In genomic region chr17:15683824-15684478, GRCh38 we compare ENCODE assay signal across 8 cellular contexts. TPM values are rescaled to one million over a fixed set of nuclear protein-coding genes. Genes with fewer than 3 reads are reported as not detected.
A peak's percentile ranks its signal among the peaks of the same experiment; 100 is the strongest.
DNase-seq lines count a peak whose midpoint lies in the region; ATAC-seq and TF ChIP-seq lines count a peak whose summit lies in the region.
"Not testable (repeated sequence)": the region's sequence is repeated elsewhere in the genome, so short reads cannot be mapped to it uniquely, and the experiment has no call there.

TSS of gene TRIM16 (minus strand) at chr17:15684311. CDS start at chr17:15651609, 32,702 bp downstream.

- H2AK5ac ChIP-seq in IMR-90 (ENCODE audit: low read depth, low read length), result peak within 1 kb of the TSS; percentile 96

- H3K27me3 ChIP-seq in IMR-90 (ENCODE audit: control insufficient read depth, insufficient read depth, low read length); esophagus squamous epithelium; muscle layer of colon (ENCODE audit: control insufficient read depth in 1 of 2, insufficient read depth in 2 of 2, low read length in 2 of 2): not testable (repeated sequence)

- not testable (repeated sequence) for H4K20me1 ChIP-seq in IMR-90 (ENCODE audit: insufficient read depth, low read length)

- H3K23ac ChIP-seq in IMR-90 (ENCODE audit: low read depth, low read length), result not testable (repeated sequence)

- H3K14ac ChIP-seq in IMR-90 (replicated peaks; ENCODE audit: low read depth, low read length), result peak within 1 kb of the TSS; percentile 97

- H3K4me1 Mint-ChIP-seq in activated T-cell treated with anti-CD3 and anti-CD28 coated beads, Interleukin-2, amount 50 U/mL, for 72 hours (ENCODE audit: low read depth), result peaks cover 29% of the 10 kb centered on the region

- not testable (repeated sequence) for TF ChIP-seq POLR2A in IMR-90 (IDR thresholded peaks at IDR 0.05; ENCODE audit: low read depth, low read length)
- peak in 1 of 4 donors; percentile 53 for TF ChIP-seq POLR2A in esophagus squamous epithelium (IDR thresholded peaks at IDR 0.05)

- H3K4me1 ChIP-seq in IMR-90 (ENCODE audit: control insufficient read depth, insufficient read depth, low read length); esophagus squamous epithelium; muscle layer of colon (ENCODE audit: insufficient read depth, low read length): not testable (repeated sequence)

- TF ChIP-seq CTCF in IMR-90 (conservative IDR thresholded peaks at IDR 0.05; ENCODE audit: low read depth, low read length), result not testable (repeated sequence)
- TF ChIP-seq CTCF in esophagus squamous epithelium (IDR thresholded peaks at IDR 0.05), result peak in 2 of 6 experiments; percentile 12 to 32

- H3K4me2 ChIP-seq in IMR-90 (ENCODE audit: low read depth, low read length), result peak within 1 kb of the TSS; percentile 98

- not testable (repeated sequence) for H2BK120ac ChIP-seq in IMR-90 (ENCODE audit: low read depth, low read length)

- peak; percentile 62 for DNase-seq in D341Med (ENCODE audit: low spot score)
- peak; percentile 33 for DNase-seq in IMR-90
- peak; percentile 60 for DNase-seq in RKO (ENCODE audit: low spot score)
- peak; percentile 77 to 83 for DNase-seq in activated T-cell treated with anti-CD3 and anti-CD28 coated beads, Interleukin-2, amount 50 U/mL, for 72 hours
- DNase-seq in esophagus squamous epithelium (lab: John Stamatoyannopoulos, UW), result peak; percentile 16
- DNase-seq in stimulated activated CD8-positive, alpha-beta memory T cell treated with anti-CD3 and anti-CD28 coated beads, Interleukin-4, amount 100 ng/mL, for 24 hours (ENCODE audit: low read depth), result peak; percentile 68

- not testable (repeated sequence) for H2BK15ac ChIP-seq in IMR-90 (ENCODE audit: low read depth, low read length)

- H3K4ac ChIP-seq in IMR-90 (ENCODE audit: low read depth, low read length), result peak within 1 kb of the TSS; percentile 72

- H4K91ac ChIP-seq in IMR-90 (ENCODE audit: insufficient read depth, low read depth, low read length), result not testable (repeated sequence)

- ATAC-seq in GM21619 (IDR thresholded peaks at IDR 0.05; ENCODE audit: unreplicated experiment) (peak; percentile 94), IMR-90 (ENCODE audit: low read depth) (peak; percentile 99)
- ATAC-seq in activated T-cell treated with anti-CD3 and anti-CD28 coated beads, Interleukin-2, amount 50 U/mL, for 72 hours (replicated peaks in 1 of 2), result peak; percentile 96

- dilution Hi-C loops in IMR-90 (cut with HindIII; ENCODE audit: low sequenced_read_pairs, unreplicated experiment), result not testable (repeated sequence)

- not testable (repeated sequence) for TF ChIP-seq RAD21 in IMR-90 (IDR thresholded peaks at IDR 0.05; ENCODE audit: low read length)

- not testable (repeated sequence) for H3K9me1 ChIP-seq in IMR-90 (ENCODE audit: insufficient read depth, low read length)

- not testable (repeated sequence) for H3K36me3 Mint-ChIP-seq in activated T-cell treated with anti-CD3 and anti-CD28 coated beads, Interleukin-2, amount 50 U/mL, for 72 hours (ENCODE audit: insufficient read depth in 2 of 2)

- CTCF ChIA-PET in IMR-90 (lab: Yijun Ruan, JAX), result not testable (repeated sequence)

- H3K56ac ChIP-seq in IMR-90 (ENCODE audit: extremely low read depth, insufficient read depth, low read length), result not testable (repeated sequence)

- no CpG with 5 or more reads among the region's 35 CpGs for WGBS in IMR-90 (ENCODE audit: extremely low coverage in 2 of 2, insufficient read length in 1 of 2), 2 experiments
- WGBS in esophagus squamous epithelium, 2 donors, result 0 to 1% methylated on average over 14 to 17 of the region's 35 CpGs

- not testable (repeated sequence) for H2BK5ac ChIP-seq in IMR-90 (ENCODE audit: low read depth, low read length, poor library complexity, severe bottlenecking)

- not testable (repeated sequence) for H3K9me3 ChIP-seq in IMR-90 (ENCODE audit: control insufficient read depth, insufficient read depth, low read length); esophagus squamous epithelium; muscle layer of colon (ENCODE audit: low read length)

- not testable (repeated sequence) for H3K27me3 Mint-ChIP-seq in activated T-cell treated with anti-CD3 and anti-CD28 coated beads, Interleukin-2, amount 50 U/mL, for 72 hours (ENCODE audit: low read depth)

- in situ Hi-C loops in IMR-90 (cut with MboI; ENCODE audit: low sequenced_read_pairs), result not testable (repeated sequence)

- H4K8ac ChIP-seq in IMR-90 (ENCODE audit: low read depth in 2 of 2, low read length in 2 of 2), result peak within 1 kb of the TSS; percentile 74 to 91

- peak within 1 kb of the TSS; percentile 88 for H2AFZ ChIP-seq in IMR-90 (replicated peaks; ENCODE audit: low read length, poor library complexity)

- POLR2A ChIA-PET in IMR-90 (lab: Charles Lee; ENCODE audit: unreplicated experiment), result not testable (repeated sequence)

- not testable (repeated sequence) for H3K36me3 ChIP-seq in IMR-90 (ENCODE audit: control insufficient read depth, insufficient read depth, low read length); esophagus squamous epithelium; muscle layer of colon (ENCODE audit: insufficient read depth, low read length)

- H3K4me3 Mint-ChIP-seq in activated T-cell treated with anti-CD3 and anti-CD28 coated beads, Interleukin-2, amount 50 U/mL, for 72 hours, result peak within 1 kb of the TSS; percentile 92 to 96

- TSS peak; percentile 64 for BruUV-seq in IMR-90 (replicated peaks; lab: Mats Ljungman, UMichigan)

- peak within 1 kb of the TSS; percentile 89 for H2AK9ac ChIP-seq in IMR-90 (replicated peaks; ENCODE audit: low read depth, low read length, poor library complexity)

- H3K4me3 ChIP-seq in IMR-90 (ENCODE audit: insufficient read depth, low read depth, low read length) (peak within 1 kb of the TSS; percentile 49), esophagus squamous epithelium (peak within 1 kb of the TSS; percentile 38 to 77 (median 55)), muscle layer of colon (ENCODE audit: low read depth in 1 of 2, low read length in 2 of 2) (peak within 1 kb of the TSS; percentile 38 to 72)

- peak within 1 kb of the TSS; percentile 87 for H4K5ac ChIP-seq in IMR-90 (ENCODE audit: low read depth, low read length)

- intact Hi-C loops in IMR-90 (cut with micrococcal nuclease), result not testable (repeated sequence)
- intact Hi-C loops in esophagus squamous epithelium (cut with DNase I), result loop anchor here (10.0 kb wide), 1 partner anchor 101 kb away; no protein-coding TSS in a partner anchor

- peak within 1 kb of the TSS; percentile 50; the same call in 1 of the 2 replicates for H3K18ac ChIP-seq in IMR-90 (ENCODE audit: low read depth, low read length)

- peaks cover 0 to 10% of the 10 kb centered on the region in 2 experiments; a peak in 1 of 4 replicates for H3K79me1 ChIP-seq in IMR-90 (ENCODE audit: low read depth in 1 of 2, low read length in 2 of 2)

- H3K27ac ChIP-seq in IMR-90 (ENCODE audit: insufficient read depth, low read length) (peak within 1 kb of the TSS; percentile 25), esophagus squamous epithelium (peak within 1 kb of the TSS; percentile 29 to 77 (median 68))
- not testable (repeated sequence) for H3K27ac ChIP-seq in muscle layer of colon (ENCODE audit: low read depth, low read length)

- peak within 1 kb of the TSS; percentile 95 for H3K27ac Mint-ChIP-seq in activated T-cell treated with anti-CD3 and anti-CD28 coated beads, Interleukin-2, amount 50 U/mL, for 72 hours

- H3K9ac ChIP-seq in IMR-90 (ENCODE audit: low read depth, low read length) (peak within 1 kb of the TSS; percentile 56), muscle layer of colon (ENCODE audit: low read length) (peak within 1 kb of the TSS; percentile 65)

- not testable (repeated sequence) for H2BK20ac ChIP-seq in IMR-90 (ENCODE audit: low read depth, low read length)

- H3K9me3 Mint-ChIP-seq in activated T-cell treated with anti-CD3 and anti-CD28 coated beads, Interleukin-2, amount 50 U/mL, for 72 hours, result not testable (repeated sequence)

RNA-seq across cellular contexts. Expression of gene TRIM16, which starts in this region (rescaled TPM):
- total RNA-seq in IMR-90 (2012; rRNA removed) (50.3 and 52.5 TPM in 2 replicates), esophagus squamous epithelium (100 to 1,000 TPM; 102 to 208 (median 167) TPM)
- 18.9 and 22.3 TPM in 2 replicates for polyA plus RNA-seq in IMR-90 (2012; rRNA removed)
- 18.0 and 20.2 TPM in 2 replicates for polyA plus RNA-seq in IMR-90 (2012; cell fraction: cytosol; rRNA removed)
- 17.2 and 25.5 TPM in 2 replicates for polyA plus RNA-seq in IMR-90 (2012; cell fraction: nucleus; rRNA removed; ENCODE audit: low replicate concordance)
- 10 to 100 TPM; 20.8 to 23.7 TPM for total RNA-seq in activated T-cell treated with anti-CD3 and anti-CD28 coated beads, Interleukin-2, amount 50 U/mL, for 72 hours

Comparison
In these comparisons a context has a peak if more than half of its experiments do, and no peak if none do; other contexts are left out.
1. DNase-seq: peak in every context shown above with its lines; median percentile 80 in activated T-cell treated with anti-CD3 and anti-CD28 coated beads, Interleukin-2, amount 50 U/mL, for 72 hours; 68 in stimulated activated CD8-positive, alpha-beta memory T cell treated with anti-CD3 and anti-CD28 coated beads, Interleukin-4, amount 100 ng/mL, for 24 hours; 62 in D341Med; 60 in RKO; 33 in IMR-90; 16 in esophagus squamous epithelium.